Comparison of ENCODE assay signal across 18 cellular contexts in genomic region chr10:664893-665292, GRCh38. TPM values are rescaled to one million over a fixed set of nuclear protein-coding genes. Genes with fewer than 3 reads are reported as not detected.
DNase-seq lines count a peak whose midpoint lies in the region; ATAC-seq, FAIRE-seq and TF ChIP-seq lines count a peak whose summit lies in the region.
"Had no signal": no experiment of that assay in that cellular context is flagged by ENCODE, and none has a peak within 500 bp of the region (broad histone marks: within the 10 kb centered on the region; RNA-seq: fewer than 3 reads in every experiment).

No MANE protein-coding gene starts in this region.

- H3K27me3 Mint-ChIP-seq in activated CD8-positive, alpha-beta T cell treated with anti-CD3 and anti-CD28 coated beads, Interleukin-2, amount 10 ng/mL, durations not matched to agents 7 days and 5 days (ENCODE audit: low read depth) = peaks cover 3% of the 10 kb centered on the region
- no peaks in the 10 kb centered on the region for H3K27me3 Mint-ChIP-seq in activated CD4-positive, alpha-beta T cell treated with anti-CD3 and anti-CD28 coated beads, Interleukin-2, amount 10 ng/mL, durations not matched to agents 7 days and 5 days

- DNase-seq in LNCaP clone FGC (ENCODE audit: low read depth) (no peak), dorsolateral prefrontal cortex (no peak), tibial artery (no peak), GM19239 (ENCODE audit: insufficient read length, low spot score) (no peak)
- DNase-seq in activated CD8-positive, alpha-beta T cell treated with anti-CD3 and anti-CD28 coated beads, Interleukin-2, amount 10 ng/mL, durations not matched to agents 7 days and 5 days = no peak
- no peak for DNase-seq in activated CD4-positive, alpha-beta T cell treated with anti-CD3 and anti-CD28 coated beads, Interleukin-2, amount 10 ng/mL, durations not matched to agents 7 days and 5 days
- DNase-seq: ACHN, DMS79 treated with DMSO at 0.1 percent for 48 hours, HFFc6, KG1, MV-4-11, NCI-H1694 treated with DMSO at 0.1 percent for 48 hours, NCI-H510A treated with DMSO at 0.1 percent for 48 hours, Peyer's patch had no signal

- H3K4me1 ChIP-seq in muscle layer of colon (ENCODE audit: insufficient read depth, low read length) = peaks cover 73% of the 10 kb centered on the region
- peaks cover 0 to 60% (median 19%) of the 10 kb centered on the region in 4 donors for H3K4me1 ChIP-seq in tibial artery

- H3K36me3 ChIP-seq in muscle layer of colon (ENCODE audit: insufficient read depth, low read length) = no peaks in the 10 kb centered on the region
- H3K36me3 ChIP-seq in tibial artery = no peaks in the 10 kb centered on the region
- H3K36me3 ChIP-seq: Peyer's patch had no signal

- H3K27me3 ChIP-seq in dorsolateral prefrontal cortex (no peaks in the 10 kb centered on the region), muscle layer of colon (ENCODE audit: control insufficient read depth in 1 of 2, insufficient read depth in 2 of 2, low read length in 2 of 2) (no peaks in the 10 kb centered on the region), tibial artery (no peaks in the 10 kb centered on the region)
- H3K27me3 ChIP-seq: Peyer's patch, SJSA1 had no signal

- no peaks in the 10 kb centered on the region for H3K9me3 Mint-ChIP-seq in activated CD8-positive, alpha-beta T cell treated with anti-CD3 and anti-CD28 coated beads, Interleukin-2, amount 10 ng/mL, durations not matched to agents 7 days and 5 days (ENCODE audit: insufficient read depth)
- peaks cover 6% of the 10 kb centered on the region for H3K9me3 Mint-ChIP-seq in activated CD4-positive, alpha-beta T cell treated with anti-CD3 and anti-CD28 coated beads, Interleukin-2, amount 10 ng/mL, durations not matched to agents 7 days and 5 days
- H3K9me3 Mint-ChIP-seq: HFFc6 had no signal

- POLR2A ChIA-PET in activated CD8-positive, alpha-beta T cell treated with anti-CD3 and anti-CD28 coated beads, Interleukin-2, amount 10 ng/mL, durations not matched to agents 7 days and 5 days (lab: Charles Lee) = no interaction called here
- POLR2A ChIA-PET in activated CD4-positive, alpha-beta T cell treated with anti-CD3 and anti-CD28 coated beads, Interleukin-2, amount 10 ng/mL, durations not matched to agents 7 days and 5 days (lab: Charles Lee) = no interaction called here

- no peaks in the 10 kb centered on the region for H3K4me1 Mint-ChIP-seq in activated CD8-positive, alpha-beta T cell treated with anti-CD3 and anti-CD28 coated beads, Interleukin-2, amount 10 ng/mL, durations not matched to agents 7 days and 5 days (ENCODE audit: low read depth)
- no peaks in the 10 kb centered on the region for H3K4me1 Mint-ChIP-seq in activated CD4-positive, alpha-beta T cell treated with anti-CD3 and anti-CD28 coated beads, Interleukin-2, amount 10 ng/mL, durations not matched to agents 7 days and 5 days

- ATAC-seq in activated CD4-positive, CD25-positive, alpha-beta regulatory T cell treated with anti-CD3 and anti-CD28 coated beads, Interleukin-2, amount 50 U/mL, for 24 hours = no peak
- no peak for ATAC-seq in activated CD8-positive, alpha-beta T cell treated with anti-CD3 and anti-CD28 coated beads, Interleukin-2, amount 10 ng/mL, durations not matched to agents 7 days and 5 days

- FAIRE-seq in GM19239 (lab: Jason Lieb, UNC) = no peak
- FAIRE-seq: H54 had no signal

- H3K4me3 Mint-ChIP-seq in activated CD8-positive, alpha-beta T cell treated with anti-CD3 and anti-CD28 coated beads, Interleukin-2, amount 10 ng/mL, durations not matched to agents 7 days and 5 days = no peak overlapping the region
- H3K4me3 Mint-ChIP-seq in activated CD4-positive, alpha-beta T cell treated with anti-CD3 and anti-CD28 coated beads, Interleukin-2, amount 10 ng/mL, durations not matched to agents 7 days and 5 days = no peak overlapping the region
- H3K4me3 Mint-ChIP-seq: HFFc6 had no signal

- TF ChIP-seq CTCF in LNCaP clone FGC (IDR thresholded peaks at IDR 0.05; ENCODE audit: control insufficient read depth, extremely low read depth, insufficient read depth) = no peak
- no peak for TF ChIP-seq CTCF in dorsolateral prefrontal cortex (IDR thresholded peaks at IDR 0.05 in 54 of 56, conservative IDR thresholded peaks at IDR 0.05 in 2 of 56; ENCODE audit: low read depth in 1 of 56, partially characterized antibody in 56 of 56)
- TF ChIP-seq CTCF in tibial artery (IDR thresholded peaks at IDR 0.05) = no peak

- CTCF ChIA-PET in activated CD8-positive, alpha-beta T cell treated with anti-CD3 and anti-CD28 coated beads, Interleukin-2, amount 10 ng/mL, durations not matched to agents 7 days and 5 days (lab: Charles Lee) = no interaction called here
- CTCF ChIA-PET in activated CD4-positive, alpha-beta T cell treated with anti-CD3 and anti-CD28 coated beads, Interleukin-2, amount 10 ng/mL, durations not matched to agents 7 days and 5 days (lab: Charles Lee) = no interaction called here

- intact Hi-C loops in dorsolateral prefrontal cortex (cut with DNase I) = loop anchor here (5.0 kb wide), 1 partner anchor 38 kb away; no protein-coding TSS in a partner anchor
- intact Hi-C loops in tibial artery (cut with DNase I; ENCODE audit: low total_unique reads) = no loop called here

- no peak overlapping the region for H3K27ac Mint-ChIP-seq in activated CD8-positive, alpha-beta T cell treated with anti-CD3 and anti-CD28 coated beads, Interleukin-2, amount 10 ng/mL, durations not matched to agents 7 days and 5 days
- no peak overlapping the region for H3K27ac Mint-ChIP-seq in activated CD4-positive, alpha-beta T cell treated with anti-CD3 and anti-CD28 coated beads, Interleukin-2, amount 10 ng/mL, durations not matched to agents 7 days and 5 days
- H3K27ac Mint-ChIP-seq: HFFc6 had no signal

- no peaks in the 10 kb centered on the region for H3K9me3 ChIP-seq in muscle layer of colon (ENCODE audit: low read length)
- no peaks in the 10 kb centered on the region for H3K9me3 ChIP-seq in tibial artery
- H3K9me3 ChIP-seq: Peyer's patch had no signal

- H3K9ac ChIP-seq in muscle layer of colon (ENCODE audit: low read length) = no peak overlapping the region

- H3K27ac ChIP-seq in dorsolateral prefrontal cortex (peak overlapping the region in 57 of 59 donors; percentile 41 to 98 (median 93)), muscle layer of colon (ENCODE audit: low read depth, low read length) (peak overlapping the region; percentile 59), tibial artery (peak overlapping the region; percentile 79 to 82)
- H3K27ac ChIP-seq: SJSA1 had no signal

- H3K4me3 ChIP-seq in LNCaP clone FGC (ENCODE audit: low read depth, low read length) (peak overlapping the region; percentile 37), dorsolateral prefrontal cortex (peak overlapping the region in 3 of 59 donors; percentile 26 to 43 (median 29)), muscle layer of colon (ENCODE audit: low read depth in 1 of 2, low read length in 2 of 2) (no peak overlapping the region), tibial artery (peak overlapping the region; percentile 44 to 55)
- H3K4me3 ChIP-seq: Peyer's patch, SJSA1 had no signal

- no peaks in the 10 kb centered on the region for H3K36me3 Mint-ChIP-seq in activated CD8-positive, alpha-beta T cell treated with anti-CD3 and anti-CD28 coated beads, Interleukin-2, amount 10 ng/mL, durations not matched to agents 7 days and 5 days (ENCODE audit: low read depth)
- no peaks in the 10 kb centered on the region for H3K36me3 Mint-ChIP-seq in activated CD4-positive, alpha-beta T cell treated with anti-CD3 and anti-CD28 coated beads, Interleukin-2, amount 10 ng/mL, durations not matched to agents 7 days and 5 days (ENCODE audit: low read depth)

RNA-seq across cellular contexts. Expression of gene DIP2C, which starts 24.6 kb away (rescaled TPM):
- 100 to 1,000 TPM in 1 of 120 experiments, 10 to 100 TPM in 119; 39.6 to 102 (median 58.2) TPM for total RNA-seq in dorsolateral prefrontal cortex
- total RNA-seq in activated CD8-positive, alpha-beta T cell treated with anti-CD3 and anti-CD28 coated beads, Interleukin-2, amount 10 ng/mL, durations not matched to agents 7 days and 5 days = under 1 TPM; 0.34 to 0.39 TPM
- total RNA-seq in activated CD4-positive, alpha-beta T cell treated with anti-CD3 and anti-CD28 coated beads, Interleukin-2, amount 10 ng/mL, durations not matched to agents 7 days and 5 days = 1 to 10 TPM; 2.0 to 2.3 TPM

Comparison
In these comparisons a context has a peak if more than half of its experiments do, and no peak if none do; other contexts are left out.
1. H3K4me3 ChIP-seq: peak in LNCaP clone FGC (single experiment) and tibial artery (2 of 2); none in muscle layer of colon (0 of 2).
2. RNA of gene DIP2C, which starts 24.6 kb away (total RNA-seq): 39.6 to 102 TPM in dorsolateral prefrontal cortex; 2.0 to 2.3 TPM in activated CD4-positive, alpha-beta T cell treated with anti-CD3 and anti-CD28 coated beads, Interleukin-2, amount 10 ng/mL, durations not matched to agents 7 days and 5 days and 0.34 to 0.39 TPM in activated CD8-positive, alpha-beta T cell treated with anti-CD3 and anti-CD28 coated beads, Interleukin-2, amount 10 ng/mL, durations not matched to agents 7 days and 5 days; every median in the first group is over 10 times any median in the second.
3. Peak in every context shown above with its lines, with median percentiles within 50 percentile points of each other: H3K27ac ChIP-seq.